21 cellular contexts compared by ENCODE assay signal in genomic region chr11:37926772-37927171, GRCh38.
"Had no signal": no experiment of that assay in that cellular context is flagged by ENCODE, and none has a peak within 500 bp of the region (broad histone marks: within the 10 kb centered on the region; RNA-seq: fewer than 3 reads in every experiment).

No MANE protein-coding gene starts in this region.

- H3K4me3 ChIP-seq: left lung, lower lobe of right lung, mucosa of descending colon, ovary, right atrium auricular region, right lobe of liver, smooth muscle cell, tibial nerve, uterus had no signal

- H3K36me3 ChIP-seq: left lung, lower lobe of right lung, ovary, right atrium auricular region, right lobe of liver, tibial nerve, uterus had no signal

- DNase-seq: kidney glomerular epithelial cell; left colon; left lung; lower lobe of right lung; mesendoderm; mucosa of descending colon; naive thymus-derived CD4-positive, alpha-beta T cell; ovary; right lobe of liver; stimulated activated CD4-positive, alpha-beta T cell treated with anti-CD3 and anti-CD28 coated beads, Interleukin-1b, Interleukin-23, amount 100 ng/mL, for 48 hours; stimulated activated CD4-positive, alpha-beta T cell treated with anti-CD3 and anti-CD28 coated beads, Interleukin-2, amount 100 ng/mL, for 48 hours; stimulated activated CD4-positive, alpha-beta T cell treated with anti-CD3 and anti-CD28 coated beads, Interleukin-4, amount 100 ng/mL, for 4 hours; stimulated activated CD8-positive, alpha-beta memory T cell treated with anti-CD3 and anti-CD28 coated beads, Interleukin-4, amount 100 ng/mL, for 48 hours; stimulated activated naive CD4-positive, alpha-beta T cell treated with Interleukin-2 at 50 U/mL for 16 hours; stimulated activated naive CD8-positive, alpha-beta T cell treated with anti-CD3 and anti-CD28 coated beads, Interleukin-15, amount 100 ng/mL, for 72 hours; substantia nigra; uterus had no signal

- H3K27me3 ChIP-seq: left lung, right atrium auricular region, right lobe of liver, tibial nerve, uterus had no signal

- FAIRE-seq: keratinocyte had no signal
